ENCODE assay signal across 8 cellular contexts in the genomic region with DNA sequence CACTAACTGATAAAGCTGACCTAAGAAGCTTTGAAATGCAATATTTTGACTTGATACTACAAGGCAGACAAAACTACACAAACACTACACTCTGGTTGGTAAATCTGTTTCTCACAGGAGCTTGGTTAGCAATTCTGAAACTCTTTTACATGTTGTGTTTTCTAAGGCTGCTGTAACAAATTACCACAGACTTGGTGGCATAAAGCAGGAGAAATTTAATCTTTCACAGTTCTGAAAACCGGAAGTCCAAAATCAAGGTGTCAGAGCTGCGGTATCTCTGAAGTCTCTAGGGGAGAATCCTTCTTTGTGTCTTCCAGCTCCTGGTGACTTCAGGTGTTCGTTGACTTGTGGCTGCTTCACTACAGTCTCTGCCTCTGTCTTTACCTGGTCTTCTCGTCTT.
"Had no signal": no experiment of that assay in that cellular context is flagged by ENCODE, and none has a peak within 500 bp of the region (broad histone marks: within the 10 kb centered on the region; RNA-seq: fewer than 3 reads in every experiment).

No MANE protein-coding gene starts in this region.

- H3K27ac ChIP-seq: HL-60 had no signal

- H3K4me2 ChIP-seq: GM23338 had no signal

- DNase-seq: H9, HCEC 1CT, KBM-7 had no signal

- H2AFZ ChIP-seq: GM23338 had no signal

- FAIRE-seq: H1, H54, HepG2 had no signal

- H3K4me3 ChIP-seq: GM23338 had no signal

- ATAC-seq: GM23338, HepG2 had no signal
